Comparison of ENCODE assay signal across 1 cellular context in genomic region chr3:152270944-152271343, GRCh38.
TF ChIP-seq lines count a peak whose summit lies in the region.

No MANE protein-coding gene starts in this region.

TF ChIP-seq in HepG2, 621 proteins besides CTCF, POLR2A, EP300 and RAD21 (continued from another document):
- TF ChIP-seq UBTF (CRISPR knock-in tag; IDR thresholded peaks at IDR 0.05) (no peak), SP5 (CRISPR knock-in tag; IDR thresholded peaks at IDR 0.05; ENCODE audit: borderline replicate concordance, low read depth) (no peak), SP4 (CRISPR knock-in tag; IDR thresholded peaks at IDR 0.05) (no peak), DNMT3B (CRISPR knock-in tag; conservative IDR thresholded peaks at IDR 0.05) (no peak), ZNF7 (CRISPR knock-in tag; IDR thresholded peaks at IDR 0.05) (no peak), MLXIP (CRISPR knock-in tag; IDR thresholded peaks at IDR 0.05; ENCODE audit: borderline replicate concordance) (no peak), GMEB2 (CRISPR knock-in tag; IDR thresholded peaks at IDR 0.05; ENCODE audit: low read depth) (no peak), SKI (IDR thresholded peaks at IDR 0.05; ENCODE audit: partially characterized antibody) (no peak)
